1 cellular context compared by ENCODE assay signal in genomic region chr7:1278543-1278942, GRCh38.
TF ChIP-seq lines count a peak whose summit lies in the region.

No MANE protein-coding gene starts in this region.

TF ChIP-seq in K562, 482 proteins besides CTCF, POLR2A, EP300 and RAD21 (continued from another document):
- TF ChIP-seq ZNF512 (tag; IDR thresholded peaks at IDR 0.05), result no peak
- TF ChIP-seq ZNF766 (CRISPR knock-in tag; conservative IDR thresholded peaks at IDR 0.05), result no peak
